ENCODE assay signal across 8 cellular contexts in genomic region chr16:30010817-30011504, GRCh38. TPM values are rescaled to one million over a fixed set of nuclear protein-coding genes. Genes with fewer than 3 reads are reported as not detected.
DNase-seq lines count a peak whose midpoint lies in the region; ATAC-seq, FAIRE-seq and TF ChIP-seq lines count a peak whose summit lies in the region.

DOC2A (minus strand) TSS chr16:30011027; CDS start chr16:30010222, 805 bp downstream.

- H2AFZ ChIP-seq in endothelial cell of umbilical vein (ENCODE audit: low read depth, low read length), result peak within 1 kb of the TSS; percentile 27

- intact Hi-C loops in endothelial cell of umbilical vein (cut with micrococcal nuclease), result no loop called here
- intact Hi-C loops in prostate gland (cut with DNase I), result no loop called here

- H3K9ac ChIP-seq in endothelial cell of umbilical vein (replicated peaks; ENCODE audit: extremely low read depth, insufficient read depth, low read length), result no peak within 1 kb of the TSS

- DNase-seq in AG09309 (ENCODE audit: low read depth), result no peak
- DNase-seq in endothelial cell of umbilical vein (ENCODE audit: low read depth, low spot score), result no peak
- no peak for DNase-seq in prostate gland (ENCODE audit: low spot score)
- no peak for DNase-seq in activated CD8-positive, alpha-beta memory T cell treated with anti-CD3 and anti-CD28 coated beads for 24 hours
- DNase-seq in MV-4-11 (lab: John Stamatoyannopoulos, UW), result no peak

- CTCF ChIA-PET in HEK293 (lab: Yijun Ruan, JAX) (interaction anchor here (1.2 kb wide), 1 partner anchor 11 kb away, joined by 4 read pairs; no protein-coding TSS in a partner anchor), endothelial cell of umbilical vein (lab: Charles Lee) (interaction anchor here (0.6 kb wide), 1 partner anchor 315 kb away, joined by 4 read pairs; no protein-coding TSS in a partner anchor)

- dilution Hi-C loops in endothelial cell of umbilical vein (cut with MboI; ENCODE audit: extremely low pct_ligation_motif_present, low sequenced_read_pairs), result no loop called here

- under 1% methylated on average over 80 of the region's 84 CpGs for WGBS in prostate gland

- FAIRE-seq in endothelial cell of umbilical vein (lab: Jason Lieb, UNC), result no peak

- H3K4me1 ChIP-seq in HEK293 (ENCODE audit: control insufficient read depth, insufficient read depth, low read length) (no peaks in the 10 kb centered on the region), endothelial cell of umbilical vein (ENCODE audit: control insufficient read depth, extremely low read depth, insufficient read depth, low read length) (peaks cover 2% of the 10 kb centered on the region), prostate gland (replicated peaks) (no peaks in the 10 kb centered on the region)

- H4K20me1 ChIP-seq in endothelial cell of umbilical vein (replicated peaks; ENCODE audit: control insufficient read depth, extremely low read depth, insufficient read depth, low read length), result no peaks in the 10 kb centered on the region

- H3K27ac ChIP-seq in HEK293 (ENCODE audit: extremely low read depth, low read depth, low read length) (no peak within 1 kb of the TSS; the same call in 1 of the 2 replicates), VCaP (peak within 1 kb of the TSS; percentile 52; the same call in 1 of the 2 replicates), endothelial cell of umbilical vein (ENCODE audit: insufficient read depth, low read depth, low read length) (no peak within 1 kb of the TSS), prostate gland (no peak within 1 kb of the TSS)

- TF ChIP-seq POLR2A in endothelial cell of umbilical vein (IDR thresholded peaks at IDR 0.05; ENCODE audit: low read depth, low read length) (no peak), prostate gland (IDR thresholded peaks at IDR 0.05) (no peak)

- peaks cover 19 to 28% of the 10 kb centered on the region in 2 experiments for H3K27me3 ChIP-seq in endothelial cell of umbilical vein (ENCODE audit: control insufficient read depth in 2 of 2, insufficient read depth in 2 of 2, low read length in 2 of 2)
- peaks cover 13% of the 10 kb centered on the region for H3K27me3 ChIP-seq in prostate gland (replicated peaks; ENCODE audit: insufficient read depth)

- no peaks in the 10 kb centered on the region for H3K9me3 ChIP-seq in HEK293 (ENCODE audit: control insufficient read depth, insufficient read depth, low read depth, low read length)
- H3K9me3 ChIP-seq in endothelial cell of umbilical vein (replicated peaks; ENCODE audit: control insufficient read depth, insufficient read depth, low read length), result no peaks in the 10 kb centered on the region
- no peaks in the 10 kb centered on the region for H3K9me3 ChIP-seq in prostate gland

- BruUV-seq in endothelial cell of umbilical vein (replicated peaks; lab: Mats Ljungman, UMichigan), result no TSS peak

- peak within 1 kb of the TSS; percentile 31 for H3K4me2 ChIP-seq in endothelial cell of umbilical vein (ENCODE audit: insufficient read depth, low read length)

- peak within 1 kb of the TSS; percentile 38 for H3K4me3 ChIP-seq in AG09309 (ENCODE audit: control insufficient read depth, low read depth, low read length)
- peak within 1 kb of the TSS; percentile 50 for H3K4me3 ChIP-seq in HEK293 (ENCODE audit: low read depth, low read length)
- peak within 1 kb of the TSS in 1 of 3 experiments; percentile 30 for H3K4me3 ChIP-seq in endothelial cell of umbilical vein (replicated peaks in 1 of 3; ENCODE audit: insufficient read depth in 1 of 3, low read depth in 1 of 3, low read length in 3 of 3)
- H3K4me3 ChIP-seq in prostate gland, result peak within 1 kb of the TSS; percentile 14 to 32

- POLR2A ChIA-PET in HEK293 (lab: Yijun Ruan, JAX), result interaction anchor here (0.5 to 0.7 kb wide), 5 partner anchors 15 to 768 kb away, joined by 3 to 4 read pairs (median 3); partner anchors contain the start of genes HIRIP3, INO80E and PAGR1
- POLR2A ChIA-PET in endothelial cell of umbilical vein (lab: Charles Lee), result no interaction called here

- no peaks in the 10 kb centered on the region for H3K9me1 ChIP-seq in endothelial cell of umbilical vein (replicated peaks; ENCODE audit: control insufficient read depth, extremely low read depth, insufficient read depth, low read length)

- H3K36me3 ChIP-seq in HEK293 (ENCODE audit: control insufficient read depth in 2 of 2, insufficient read depth in 1 of 2, low read length in 2 of 2), result peaks cover 0 to 9% of the 10 kb centered on the region in 2 experiments; a peak in 1 of 3 replicates
- H3K36me3 ChIP-seq in endothelial cell of umbilical vein (ENCODE audit: control insufficient read depth in 2 of 2, extremely low read depth in 1 of 2, insufficient read depth in 2 of 2, low read length in 2 of 2), result no peaks in the 10 kb centered on the region
- H3K36me3 ChIP-seq in prostate gland, result no peaks in the 10 kb centered on the region

- TF ChIP-seq CTCF in AG09309 (IDR thresholded peaks at IDR 0.05; ENCODE audit: control insufficient read depth, insufficient read depth, low read depth, low read length, missing control alignments), result no peak
- TF ChIP-seq CTCF in HEK293 (tag by site-specific recombination; IDR thresholded peaks at IDR 0.05), result 0 out of 2 replicates have a peak, but pooled peaks have one; percentile 12
- TF ChIP-seq CTCF in VCaP (conservative IDR thresholded peaks at IDR 0.05), result no peak
- no peak for TF ChIP-seq CTCF in endothelial cell of umbilical vein (IDR thresholded peaks at IDR 0.05; ENCODE audit: extremely low read depth in 1 of 2, insufficient read depth in 1 of 2, low read depth in 1 of 2, low read length in 2 of 2)
- no peak for TF ChIP-seq CTCF in prostate gland (IDR thresholded peaks at IDR 0.05)

- H3K79me2 ChIP-seq in endothelial cell of umbilical vein (ENCODE audit: control insufficient read depth, insufficient read depth, low read length), result no peaks in the 10 kb centered on the region

- ATAC-seq in HG03025 (IDR thresholded peaks at IDR 0.05; ENCODE audit: low FRiP score, unreplicated experiment), result no peak

TF ChIP-seq in HEK293, 187 proteins besides CTCF, POLR2A, EP300 and RAD21 (continues in another document):
- peak; percentile 86 for TF ChIP-seq ZFP3 (tag by site-specific recombination; IDR thresholded peaks at IDR 0.05; ENCODE audit: low read depth)
- TF ChIP-seq ZFP37 (tag by site-specific recombination; IDR thresholded peaks at IDR 0.05), result no peak
- no peak for TF ChIP-seq ZNF223 (tag by site-specific recombination; IDR thresholded peaks at IDR 0.05)
- no peak for TF ChIP-seq GLIS2 (tag by site-specific recombination; IDR thresholded peaks at IDR 0.05)
- no peak for TF ChIP-seq ZNF362 (tag by site-specific recombination; IDR thresholded peaks at IDR 0.05)

TF ChIP-seq in endothelial cell of umbilical vein, 7 proteins besides CTCF, POLR2A, EP300 and RAD21:
- TF ChIP-seq GATA2 (IDR thresholded peaks at IDR 0.05; ENCODE audit: insufficient read depth, insufficient read length, low read depth, low read length), result no peak

RNA-seq across cellular contexts. Expression of gene DOC2A, which starts in this region (rescaled TPM):
- total RNA-seq in endothelial cell of umbilical vein (0.58 and 0.60 TPM in 2 replicates), prostate gland (1 to 10 TPM; 3.0 to 6.4 TPM)
- 0.63 and 1.1 TPM in 2 replicates for polyA plus RNA-seq in endothelial cell of umbilical vein
- 0.12 and 0.28 TPM in 2 replicates for polyA plus RNA-seq in endothelial cell of umbilical vein (2011; cell fraction: cytosol; rRNA removed)
- polyA plus RNA-seq in endothelial cell of umbilical vein (2011; cell fraction: nucleus; rRNA removed), result 4.5 and 4.6 TPM in 2 replicates
- polyA plus RNA-seq in endothelial cell of umbilical vein (2012), result 0.46 TPM in 1 of 2 replicates, not detected in the other
- 0.25 and 0.34 TPM in 2 replicates for polyA minus RNA-seq in endothelial cell of umbilical vein
- not detected for polyA minus RNA-seq in endothelial cell of umbilical vein (2011; cell fraction: cytosol; rRNA and poly(A)+ RNA removed)
- polyA minus RNA-seq in endothelial cell of umbilical vein (2011; cell fraction: nucleus; rRNA and poly(A)+ RNA removed), result 0.82 TPM in 2 replicates
